16 cellular contexts compared by ENCODE assay signal in the genomic region with DNA sequence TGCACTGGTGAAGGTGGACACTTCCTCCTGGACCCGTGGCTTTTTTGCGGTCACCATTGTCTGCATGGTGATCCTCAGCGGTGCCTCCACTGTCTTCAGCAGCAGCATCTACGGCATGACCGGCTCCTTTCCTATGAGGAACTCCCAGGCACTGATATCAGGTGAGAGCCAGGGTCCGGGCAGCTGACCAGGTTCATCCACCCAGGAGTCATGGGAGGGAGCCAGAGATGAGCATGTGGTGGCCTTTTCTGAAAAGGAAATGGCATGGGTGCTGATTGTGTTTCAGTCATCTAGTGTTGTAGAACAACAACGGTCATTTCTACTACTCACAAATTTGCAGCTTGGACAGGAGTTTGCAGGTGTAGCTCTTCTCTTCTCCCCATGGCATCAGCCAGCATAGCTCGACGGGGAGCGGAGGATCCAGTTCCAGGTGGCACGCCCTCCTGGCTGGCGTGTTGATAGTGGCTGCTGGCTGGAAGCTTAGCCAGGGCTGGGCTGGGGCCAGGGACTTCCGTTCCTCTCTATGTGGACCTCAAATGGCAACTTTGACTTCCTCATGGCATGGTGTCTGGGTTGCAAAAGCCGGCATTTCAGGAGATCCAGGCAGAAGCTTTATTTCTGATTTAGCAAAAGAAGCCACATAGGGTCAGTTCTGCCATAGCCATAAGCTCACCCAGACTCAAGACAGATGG.
DNase-seq lines count a peak whose midpoint lies in the region; ATAC-seq and TF ChIP-seq lines count a peak whose summit lies in the region.
"Had no signal": no experiment of that assay in that cellular context is flagged by ENCODE, and none has a peak within 500 bp of the region (broad histone marks: within the 10 kb centered on the region; RNA-seq: fewer than 3 reads in every experiment).

No MANE protein-coding gene starts in this region.

- TF ChIP-seq CTCF in C4-2B (conservative IDR thresholded peaks at IDR 0.05) (no peak), epithelial cell of esophagus (IDR thresholded peaks at IDR 0.05; ENCODE audit: insufficient read depth, low read depth, low read length, missing control alignments) (no peak)

- no peak for ATAC-seq in HG02763 (IDR thresholded peaks at IDR 0.05; ENCODE audit: unreplicated experiment)

- peak overlapping the region; percentile 12; the same call in 1 of the 2 replicates for H3K27ac ChIP-seq in C4-2B
- H3K27ac ChIP-seq: sigmoid colon had no signal

- no peak overlapping the region for H3K4me3 ChIP-seq in epithelial cell of esophagus (ENCODE audit: low read length)
- H3K4me3 ChIP-seq: sigmoid colon had no signal

- DNase-seq in NCI-H2196 treated with DMSO at 0.1 percent for 48 hours (lab: John Stamatoyannopoulos, UW; ENCODE audit: unreplicated experiment) (peak; percentile 27), epithelial cell of esophagus (ENCODE audit: low read depth) (peak; percentile 30), medulla oblongata (ENCODE audit: extremely low spot score) (peak; percentile 56), NCI-H187 treated with DMSO at 0.1 percent for 48 hours (lab: John Stamatoyannopoulos, UW) (no peak), activated gamma-delta T cell (lab: John Stamatoyannopoulos, UW) (no peak), NCI-H2171 (lab: John Stamatoyannopoulos, UW) (no peak)
- DNase-seq: activated CD4-positive, alpha-beta T cell treated with anti-CD3 and anti-CD28 coated beads, Interleukin-2, amount 50 U/mL, for 48 hours; activated naive CD4-positive, alpha-beta T cell treated with anti-CD3 and anti-CD28 coated beads, Interleukin-2, amount 50 U/mL, for 16 hours; HCEC 1CT; Kasumi-1; NCI-H1417 treated with DMSO at 0.1 percent for 48 hours; NCI-H510A treated with DMSO at 0.1 percent for 48 hours; sigmoid colon; stimulated activated CD4-positive, alpha-beta T cell treated with anti-CD3 and anti-CD28 coated beads, Interleukin-2, amount 100 ng/mL, for 24 hours had no signal

Comparison
In these comparisons a context has a peak if more than half of its experiments do, and no peak if none do; other contexts are left out.
1. DNase-seq: peak in NCI-H2196 treated with DMSO at 0.1 percent for 48 hours (single experiment), epithelial cell of esophagus (single experiment) and medulla oblongata (single experiment); none in NCI-H187 treated with DMSO at 0.1 percent for 48 hours (single experiment), activated gamma-delta T cell (single experiment) and NCI-H2171 (single experiment).